In the genomic region with DNA sequence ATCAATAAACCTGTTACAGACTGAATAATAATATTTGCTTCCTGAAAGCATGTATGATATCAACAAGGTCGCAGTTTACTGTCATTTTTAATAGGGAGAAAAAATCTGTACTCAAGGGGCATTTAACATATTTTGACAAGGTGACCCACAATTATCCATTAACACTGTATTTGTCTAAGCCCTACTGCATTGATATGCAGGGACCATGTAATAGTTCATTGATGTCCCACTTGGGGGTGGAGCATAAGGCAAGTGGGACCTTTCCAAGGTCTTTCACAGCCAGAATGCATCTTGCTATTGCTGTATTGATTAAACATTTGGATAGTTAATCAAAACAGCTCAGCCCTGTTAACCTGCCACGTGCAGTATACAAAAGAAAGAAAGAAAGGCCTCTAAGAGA, we compare ENCODE assay signal across 17 cellular contexts.
DNase-seq lines count a peak whose midpoint lies in the region; ATAC-seq and TF ChIP-seq lines count a peak whose summit lies in the region.
"Had no signal": no experiment of that assay in that cellular context is flagged by ENCODE, and none has a peak within 500 bp of the region (broad histone marks: within the 10 kb centered on the region; RNA-seq: fewer than 3 reads in every experiment).

No MANE protein-coding gene starts in this region.

- peak overlapping the region; percentile 18 for H3K4me2 ChIP-seq in KMS-11
- peak overlapping the region; percentile 74 for H3K4me2 ChIP-seq in smooth muscle cell

- H3K27ac ChIP-seq in KMS-11 (peak overlapping the region; percentile 29; the same call in 1 of the 2 replicates), right cardiac atrium (ENCODE audit: low read length) (peak overlapping the region; percentile 90), smooth muscle cell (ENCODE audit: low read depth) (peak overlapping the region; percentile 82), esophagus squamous epithelium (peak overlapping the region in 1 of 4 donors; percentile 39)
- H3K27ac ChIP-seq: thyroid gland had no signal

- TF ChIP-seq CTCF in KMS-11 (conservative IDR thresholded peaks at IDR 0.05; ENCODE audit: low read depth, low read length) (no peak), smooth muscle cell (IDR thresholded peaks at IDR 0.05; ENCODE audit: borderline replicate concordance, insufficient read depth, poor library complexity, severe bottlenecking) (no peak), esophagus squamous epithelium (IDR thresholded peaks at IDR 0.05) (no peak)

- H4K20me1 ChIP-seq in KMS-11 (ENCODE audit: insufficient read depth) (no peaks in the 10 kb centered on the region), smooth muscle cell (ENCODE audit: low read depth) (no peaks in the 10 kb centered on the region)

- DNase-seq in right cardiac atrium, result no peak
- no peak for DNase-seq in smooth muscle cell (lab: John Stamatoyannopoulos, UW; ENCODE audit: unreplicated experiment)
- no peak for DNase-seq in HuH-7 (ENCODE audit: low spot score)
- no peak for DNase-seq in GOT3 (lab: John Stamatoyannopoulos, UW)
- DNase-seq in esophagus squamous epithelium (lab: John Stamatoyannopoulos, UW), result no peak
- DNase-seq: activated CD8-positive, alpha-beta T cell treated with anti-CD3 and anti-CD28 coated beads, Interleukin-2, amount 10 ng/mL, durations not matched to agents 7 days and 5 days; activated naive CD8-positive, alpha-beta T cell treated with anti-CD3 and anti-CD28 coated beads, Interleukin-2, amount 10 ng/mL, durations not matched to agents 7 days and 5 days; activated T-cell treated with anti-CD3 and anti-CD28 coated beads, Interleukin-2, amount 50 U/mL, for 72 hours; central memory CD4-positive, alpha-beta T cell; effector memory CD4-positive, alpha-beta T cell; GF-D8; NCI-H2029; NCI-H510A had no signal

- ATAC-seq in SK-N-SH treated with all-trans-retinoic acid at 6 μM for 48 hours (peak; percentile 7; the same call in 2 of the 3 replicates), right cardiac atrium (peak in 1 of 2 donors; percentile 29)
- ATAC-seq: activated CD8-positive, alpha-beta T cell treated with anti-CD3 and anti-CD28 coated beads, Interleukin-2, amount 10 ng/mL, durations not matched to agents 7 days and 5 days had no signal

- intact Hi-C loops in right cardiac atrium (cut with DNase I), result no loop called here
- intact Hi-C loops in esophagus squamous epithelium (cut with DNase I), result no loop called here

- H2AFZ ChIP-seq in KMS-11 (ENCODE audit: low read depth) (0 out of 2 replicates have a peak overlapping the region, but pooled peaks have one; percentile 31), smooth muscle cell (ENCODE audit: low read depth) (no peak overlapping the region)

- H3K4me3 ChIP-seq in KMS-11 (IDR thresholded peaks at IDR 0.05; ENCODE audit: insufficient read depth, low read depth, low read length) (peak overlapping the region; percentile 35), right cardiac atrium (ENCODE audit: low read length) (no peak overlapping the region), smooth muscle cell (no peak overlapping the region), esophagus squamous epithelium (no peak overlapping the region)
- H3K4me3 ChIP-seq: thyroid gland had no signal

- 54% methylated on average over 2 of the region's 2 CpGs for WGBS in right cardiac atrium
- WGBS in smooth muscle cell (ENCODE audit: low lambda C conversion rate), result 88% methylated on average over 2 of the region's 2 CpGs
- 47 to 58% methylated on average over 2 of the region's 2 CpGs for WGBS in esophagus squamous epithelium, 2 donors

- H3K36me3 ChIP-seq in KMS-11 (ENCODE audit: insufficient read depth) (no peaks in the 10 kb centered on the region), smooth muscle cell (ENCODE audit: low read depth) (no peaks in the 10 kb centered on the region), esophagus squamous epithelium (no peaks in the 10 kb centered on the region)
- H3K36me3 ChIP-seq: BE2C, thyroid gland had no signal

- no peak for TF ChIP-seq POLR2A in esophagus squamous epithelium (IDR thresholded peaks at IDR 0.05)

- H3K79me2 ChIP-seq in KMS-11 (ENCODE audit: insufficient read depth, low read depth) (no peaks in the 10 kb centered on the region), smooth muscle cell (ENCODE audit: low read depth) (no peaks in the 10 kb centered on the region)

- H3K9ac ChIP-seq in KMS-11 (no peak overlapping the region; the same call in 1 of the 2 replicates), smooth muscle cell (ENCODE audit: low read depth) (peak overlapping the region; percentile 32)

- H3F3A ChIP-seq in smooth muscle cell (ENCODE audit: low read depth), result peaks cover 16% of the 10 kb centered on the region

- peaks cover 22% of the 10 kb centered on the region for H3K4me1 ChIP-seq in KMS-11 (ENCODE audit: low read depth, poor library complexity, severe bottlenecking)
- peaks cover 2% of the 10 kb centered on the region for H3K4me1 ChIP-seq in right cardiac atrium (ENCODE audit: control insufficient read depth, insufficient read depth, low read length)
- peaks cover 6% of the 10 kb centered on the region for H3K4me1 ChIP-seq in smooth muscle cell (ENCODE audit: low read depth)
- peaks cover 0 to 12% (median 0%) of the 10 kb centered on the region in 3 donors for H3K4me1 ChIP-seq in esophagus squamous epithelium
- H3K4me1 ChIP-seq: thyroid gland had no signal

- no peaks in the 10 kb centered on the region for H3K27me3 ChIP-seq in KMS-11 (ENCODE audit: insufficient read depth, low read depth)
- no peaks in the 10 kb centered on the region for H3K27me3 ChIP-seq in right cardiac atrium (ENCODE audit: control insufficient read depth, insufficient read depth)
- no peaks in the 10 kb centered on the region for H3K27me3 ChIP-seq in smooth muscle cell (ENCODE audit: low read depth)
- no peaks in the 10 kb centered on the region for H3K27me3 ChIP-seq in esophagus squamous epithelium
- H3K27me3 ChIP-seq: BE2C, thyroid gland had no signal

- H3K9me3 ChIP-seq in right cardiac atrium (ENCODE audit: control insufficient read depth, low read length), result no peaks in the 10 kb centered on the region
- no peaks in the 10 kb centered on the region for H3K9me3 ChIP-seq in smooth muscle cell (replicated peaks; ENCODE audit: low read depth)
- no peaks in the 10 kb centered on the region for H3K9me3 ChIP-seq in esophagus squamous epithelium
- H3K9me3 ChIP-seq: BE2C, thyroid gland had no signal

TF ChIP-seq in SK-N-SH treated with all-trans-retinoic acid at 6 μM for 48 hours, 23 proteins besides CTCF, POLR2A, EP300 and RAD21:
- TF ChIP-seq ZNF8 (CRISPR knock-in tag; IDR thresholded peaks at IDR 0.05), result no peak
- TF ChIP-seq, protein P1, sequence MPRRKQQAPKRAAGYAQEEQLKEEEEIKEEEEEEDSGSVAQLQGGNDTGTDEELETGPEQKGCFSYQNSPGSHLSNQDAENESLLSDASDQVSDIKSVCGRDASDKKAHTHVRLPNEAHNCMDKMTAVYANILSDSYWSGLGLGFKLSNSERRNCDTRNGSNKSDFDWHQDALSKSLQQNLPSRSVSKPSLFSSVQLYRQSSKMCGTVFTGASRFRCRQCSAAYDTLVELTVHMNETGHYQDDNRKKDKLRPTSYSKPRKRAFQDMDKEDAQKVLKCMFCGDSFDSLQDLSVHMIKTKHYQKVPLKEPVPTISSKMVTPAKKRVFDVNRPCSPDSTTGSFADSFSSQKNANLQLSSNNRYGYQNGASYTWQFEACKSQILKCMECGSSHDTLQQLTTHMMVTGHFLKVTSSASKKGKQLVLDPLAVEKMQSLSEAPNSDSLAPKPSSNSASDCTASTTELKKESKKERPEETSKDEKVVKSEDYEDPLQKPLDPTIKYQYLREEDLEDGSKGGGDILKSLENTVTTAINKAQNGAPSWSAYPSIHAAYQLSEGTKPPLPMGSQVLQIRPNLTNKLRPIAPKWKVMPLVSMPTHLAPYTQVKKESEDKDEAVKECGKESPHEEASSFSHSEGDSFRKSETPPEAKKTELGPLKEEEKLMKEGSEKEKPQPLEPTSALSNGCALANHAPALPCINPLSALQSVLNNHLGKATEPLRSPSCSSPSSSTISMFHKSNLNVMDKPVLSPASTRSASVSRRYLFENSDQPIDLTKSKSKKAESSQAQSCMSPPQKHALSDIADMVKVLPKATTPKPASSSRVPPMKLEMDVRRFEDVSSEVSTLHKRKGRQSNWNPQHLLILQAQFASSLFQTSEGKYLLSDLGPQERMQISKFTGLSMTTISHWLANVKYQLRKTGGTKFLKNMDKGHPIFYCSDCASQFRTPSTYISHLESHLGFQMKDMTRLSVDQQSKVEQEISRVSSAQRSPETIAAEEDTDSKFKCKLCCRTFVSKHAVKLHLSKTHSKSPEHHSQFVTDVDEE (CRISPR knock-in tag; IDR thresholded peaks at IDR 0.05), result no peak
- TF ChIP-seq TOX (CRISPR knock-in tag; IDR thresholded peaks at IDR 0.05; ENCODE audit: borderline replicate concordance), result no peak
- TF ChIP-seq, protein P2, sequence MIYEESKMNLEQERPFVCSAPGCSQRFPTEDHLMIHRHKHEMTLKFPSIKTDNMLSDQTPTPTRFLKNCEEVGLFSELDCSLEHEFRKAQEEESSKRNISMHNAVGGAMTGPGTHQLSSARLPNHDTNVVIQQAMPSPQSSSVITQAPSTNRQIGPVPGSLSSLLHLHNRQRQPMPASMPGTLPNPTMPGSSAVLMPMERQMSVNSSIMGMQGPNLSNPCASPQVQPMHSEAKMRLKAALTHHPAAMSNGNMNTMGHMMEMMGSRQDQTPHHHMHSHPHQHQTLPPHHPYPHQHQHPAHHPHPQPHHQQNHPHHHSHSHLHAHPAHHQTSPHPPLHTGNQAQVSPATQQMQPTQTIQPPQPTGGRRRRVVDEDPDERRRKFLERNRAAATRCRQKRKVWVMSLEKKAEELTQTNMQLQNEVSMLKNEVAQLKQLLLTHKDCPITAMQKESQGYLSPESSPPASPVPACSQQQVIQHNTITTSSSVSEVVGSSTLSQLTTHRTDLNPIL (CRISPR knock-in tag; IDR thresholded peaks at IDR 0.05; ENCODE audit: low read depth), result no peak
- TF ChIP-seq RARB (CRISPR knock-in tag; IDR thresholded peaks at IDR 0.05), result no peak
- TF ChIP-seq ESRRG (CRISPR knock-in tag; IDR thresholded peaks at IDR 0.05), result no peak
- TF ChIP-seq TCF4 (CRISPR knock-in tag; IDR thresholded peaks at IDR 0.05; ENCODE audit: borderline replicate concordance), result no peak
TF ChIP-seq in SK-N-SH treated with all-trans-retinoic acid at 6 μM for 48 hours: peak in this region for 0.
